ENCODE assay signal across 7 cellular contexts in the genomic region with DNA sequence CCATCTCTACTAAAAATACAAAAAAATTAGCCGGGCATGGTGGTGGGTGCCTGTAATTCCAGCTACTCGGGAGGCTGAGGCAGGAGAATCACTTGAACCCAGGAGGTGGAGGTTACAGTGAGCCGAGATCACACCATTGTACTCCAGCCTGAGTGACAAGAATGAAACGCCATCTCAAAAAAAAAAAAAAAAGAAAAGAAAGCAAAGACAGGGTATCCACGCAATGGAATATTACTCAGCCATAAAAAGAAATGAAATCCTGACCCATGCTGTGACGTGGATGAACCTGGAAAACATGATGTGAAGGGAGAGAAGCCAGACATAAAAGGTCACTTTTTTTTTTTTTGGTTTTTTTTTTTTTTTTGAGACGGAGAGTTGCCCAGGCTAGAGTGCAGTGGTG. TPM values are rescaled to one million over a fixed set of nuclear protein-coding genes. Genes with fewer than 3 reads are reported as not detected.
A peak's percentile ranks its signal among the peaks of the same experiment; 100 is the strongest.
DNase-seq lines count a peak whose midpoint lies in the region; ATAC-seq and TF ChIP-seq lines count a peak whose summit lies in the region.
"Not testable (repeated sequence)": the region's sequence is repeated elsewhere in the genome, so short reads cannot be mapped to it uniquely, and the experiment has no call there.

No MANE protein-coding gene starts in this region.

- peaks cover 26% of the 10 kb centered on the region for H3K4me1 Mint-ChIP-seq in mesothelial cell of epicardium

- H3K9ac ChIP-seq in GM23248: peak overlapping the region; percentile 77
- not testable (repeated sequence) for H3K9ac ChIP-seq in fibroblast of lung (ENCODE audit: insufficient read depth, low read length); smooth muscle cell (ENCODE audit: low read depth)

- H3K4me2 ChIP-seq in GM23248 (ENCODE audit: unreplicated experiment): peak overlapping the region; percentile 58
- not testable (repeated sequence) for H3K4me2 ChIP-seq in fibroblast of lung (ENCODE audit: extremely low read depth, insufficient read depth, low read length); smooth muscle cell

- not testable (repeated sequence) for H3K4me3 Mint-ChIP-seq in mesothelial cell of epicardium

- not testable (repeated sequence) for H3K27me3 ChIP-seq in GM23248 (replicated peaks; ENCODE audit: insufficient read depth); Peyer's patch; breast epithelium; fibroblast of lung (ENCODE audit: control insufficient read depth, insufficient read depth, low read length); smooth muscle cell (ENCODE audit: low read depth); upper lobe of right lung

- not testable (repeated sequence) for H3K27me3 Mint-ChIP-seq in mesothelial cell of epicardium (ENCODE audit: low read depth)

- DNase-seq in GM23248; Peyer's patch; breast epithelium (ENCODE audit: low spot score in 2 of 2); fibroblast of lung (ENCODE audit: low read depth in 2 of 2); mesothelial cell of epicardium (ENCODE audit: low spot score in 2 of 2, unreplicated experiment in 2 of 2); smooth muscle cell (lab: John Stamatoyannopoulos, UW; ENCODE audit: unreplicated experiment); upper lobe of right lung: not testable (repeated sequence)

- H2AFZ ChIP-seq in GM23248; fibroblast of lung (ENCODE audit: low read length); smooth muscle cell (ENCODE audit: low read depth): not testable (repeated sequence)

- peak overlapping the region; percentile 94 for H3K27ac ChIP-seq in GM23248
- H3K27ac ChIP-seq in Peyer's patch: peak overlapping the region in 3 of 4 donors; percentile 26 to 80 (median 73)
- peak overlapping the region; percentile 87 to 91 for H3K27ac ChIP-seq in breast epithelium
- H3K27ac ChIP-seq in fibroblast of lung (ENCODE audit: insufficient read depth, low read length): peak overlapping the region; percentile 94
- H3K27ac ChIP-seq in smooth muscle cell (ENCODE audit: low read depth): peak overlapping the region; percentile 84
- H3K27ac ChIP-seq in upper lobe of right lung: peak overlapping the region; percentile 67

- intact Hi-C loops in breast epithelium (cut with DNase I; ENCODE audit: low total_unique reads); upper lobe of right lung (cut with DNase I): not testable (repeated sequence)

- H3K4me3 ChIP-seq in GM23248; Peyer's patch; breast epithelium; fibroblast of lung (replicated peaks in 1 of 4; ENCODE audit: control extremely low read depth in 1 of 4, insufficient read depth in 1 of 4, low read depth in 3 of 4, low read length in 4 of 4); smooth muscle cell; upper lobe of right lung: not testable (repeated sequence)

- H3F3A ChIP-seq in GM23248 (ENCODE audit: insufficient read depth) (peaks cover 24% of the 10 kb centered on the region), smooth muscle cell (ENCODE audit: low read depth) (peaks cover 23% of the 10 kb centered on the region)

- ATAC-seq in upper lobe of right lung: not testable (repeated sequence)

- not testable (repeated sequence) for H3K79me2 ChIP-seq in GM23248 (ENCODE audit: insufficient read depth); fibroblast of lung (ENCODE audit: control insufficient read depth, insufficient read depth, low read length); smooth muscle cell (ENCODE audit: low read depth)

- 74 to 75% methylated on average over 7 of the region's 7 CpGs for WGBS in GM23248 (ENCODE audit: low coverage in 1 of 2, low lambda C conversion rate in 2 of 2, missing lambda C conversion rate in 2 of 2), 2 experiments
- 91% methylated on average over 7 of the region's 7 CpGs for WGBS in smooth muscle cell (ENCODE audit: low lambda C conversion rate)

- H3K9me3 ChIP-seq in GM23248 (ENCODE audit: low read depth); Peyer's patch; breast epithelium; fibroblast of lung (ENCODE audit: control insufficient read depth, insufficient read depth, low read depth, low read length); smooth muscle cell (replicated peaks; ENCODE audit: low read depth); upper lobe of right lung: not testable (repeated sequence)

- TF ChIP-seq POLR2A in Peyer's patch (IDR thresholded peaks at IDR 0.05); breast epithelium (IDR thresholded peaks at IDR 0.05): not testable (repeated sequence)

- H3K27ac Mint-ChIP-seq in mesothelial cell of epicardium: peak overlapping the region; percentile 73

- H3K4me1 ChIP-seq in GM23248 (ENCODE audit: insufficient read depth) (peaks cover 26% of the 10 kb centered on the region), fibroblast of lung (ENCODE audit: control insufficient read depth, extremely low read depth, insufficient read depth, low read length) (peaks cover 16% of the 10 kb centered on the region), upper lobe of right lung (peaks cover 21% of the 10 kb centered on the region)
- H3K4me1 ChIP-seq in Peyer's patch; breast epithelium; smooth muscle cell (ENCODE audit: low read depth): not testable (repeated sequence)

- not testable (repeated sequence) for TF ChIP-seq CTCF in Peyer's patch (IDR thresholded peaks at IDR 0.05); breast epithelium (IDR thresholded peaks at IDR 0.05); fibroblast of lung (conservative IDR thresholded peaks at IDR 0.05 in 1 of 2, IDR thresholded peaks at IDR 0.05 in 1 of 2; ENCODE audit: low read depth in 1 of 2, low read length in 2 of 2); mesothelial cell of epicardium (IDR thresholded peaks at IDR 0.05; ENCODE audit: unreplicated experiment); smooth muscle cell (IDR thresholded peaks at IDR 0.05; ENCODE audit: borderline replicate concordance, insufficient read depth, poor library complexity, severe bottlenecking); upper lobe of right lung (IDR thresholded peaks at IDR 0.05)

- H3K36me3 Mint-ChIP-seq in mesothelial cell of epicardium: not testable (repeated sequence)

- not testable (repeated sequence) for H3K36me3 ChIP-seq in GM23248 (ENCODE audit: low read depth); Peyer's patch; breast epithelium; fibroblast of lung (ENCODE audit: control insufficient read depth, insufficient read depth, low read length); smooth muscle cell (ENCODE audit: low read depth); upper lobe of right lung

- H4K20me1 ChIP-seq in GM23248 (ENCODE audit: insufficient read depth); fibroblast of lung (ENCODE audit: control insufficient read depth, extremely low read depth, insufficient read depth, low read length); smooth muscle cell (ENCODE audit: low read depth): not testable (repeated sequence)

- in situ Hi-C loops in GM23248 (cut with MboI): not testable (repeated sequence)

- not testable (repeated sequence) for H3K9me3 Mint-ChIP-seq in mesothelial cell of epicardium

- not testable (repeated sequence) for H3K9me2 ChIP-seq in GM23248 (ENCODE audit: insufficient read depth)

RNA-seq across cellular contexts. Expression of gene PTGES, which starts 7.9 kb away (rescaled TPM):
- 8.3 and 12.6 TPM in 2 replicates for total RNA-seq in GM23248 (2014; rRNA removed; shearing (Covaris generic))
- polyA plus RNA-seq in GM23248 (2016; fragmentation: Nextera tagmentation; extraction: Ambion mirVana): 22.0 and 22.4 TPM in 2 replicates
- 1 to 10 TPM; 1.8 to 8.7 (median 6.8) TPM for total RNA-seq in Peyer's patch
- total RNA-seq in breast epithelium: 10 to 100 TPM; 21.8 to 36.7 (median 25.3) TPM
- total RNA-seq in fibroblast of lung: 9.6 and 16.7 TPM in 2 replicates
- polyA plus RNA-seq in fibroblast of lung: 8.8 and 13.3 TPM in 2 replicates
- polyA plus RNA-seq in fibroblast of lung (2012): 9.3 and 11.7 TPM in 2 replicates
- polyA minus RNA-seq in fibroblast of lung (ENCODE audit: low replicate concordance): 20.8 and 28.6 TPM in 2 replicates
- 28.4 to 30.1 TPM (median 29.6 TPM) in 3 replicates for total RNA-seq in mesothelial cell of epicardium
- 36.9 and 49.5 TPM in 2 replicates for total RNA-seq in smooth muscle cell
- 69.6 and 176 TPM in 2 replicates for polyA plus RNA-seq in smooth muscle cell
- total RNA-seq in upper lobe of right lung: 2.1 TPM

RNA-seq across cellular contexts. Expression of gene TOR1B, which starts 42.2 kb away (rescaled TPM):
- 47.6 and 55.1 TPM in 2 replicates for total RNA-seq in GM23248 (2014; rRNA removed; shearing (Covaris generic))
- 34.5 and 37.9 TPM in 2 replicates for polyA plus RNA-seq in GM23248 (2016; fragmentation: Nextera tagmentation; extraction: Ambion mirVana)
- 10 to 100 TPM; 19.8 to 54.7 (median 44.5) TPM for total RNA-seq in Peyer's patch
- total RNA-seq in breast epithelium: 10 to 100 TPM; 22.6 to 26.7 (median 23.9) TPM
- total RNA-seq in fibroblast of lung: 18.7 and 20.3 TPM in 2 replicates
- 29.5 and 33.6 TPM in 2 replicates for polyA plus RNA-seq in fibroblast of lung
- polyA plus RNA-seq in fibroblast of lung (2012): 21.6 and 25.4 TPM in 2 replicates
- polyA minus RNA-seq in fibroblast of lung (ENCODE audit: low replicate concordance): 11.3 and 14.3 TPM in 2 replicates
- 15.3 to 18.0 TPM (median 16.1 TPM) in 3 replicates for total RNA-seq in mesothelial cell of epicardium
- 43.4 and 60.0 TPM in 2 replicates for total RNA-seq in smooth muscle cell
- polyA plus RNA-seq in smooth muscle cell: 10.3 and 13.8 TPM in 2 replicates
- 26.0 TPM for total RNA-seq in upper lobe of right lung
